10 cellular contexts compared by ENCODE assay signal in genomic region chr4:2401610-2401983, GRCh38. TPM values are rescaled to one million over a fixed set of nuclear protein-coding genes. Genes with fewer than 3 reads are reported as not detected.
A peak's percentile ranks its signal among the peaks of the same experiment; 100 is the strongest.
DNase-seq lines count a peak whose midpoint lies in the region; ATAC-seq, FAIRE-seq and TF ChIP-seq lines count a peak whose summit lies in the region.
"Had no signal": no experiment of that assay in that cellular context is flagged by ENCODE, and none has a peak within 500 bp of the region (broad histone marks: within the 10 kb centered on the region; RNA-seq: fewer than 3 reads in every experiment).

No MANE protein-coding gene starts in this region.

- H2BK20ac ChIP-seq in IMR-90 (ENCODE audit: low read depth, low read length), result no peak overlapping the region

- H2AFZ ChIP-seq in IMR-90 (replicated peaks; ENCODE audit: low read length, poor library complexity) (peak overlapping the region; percentile 87), neural cell (ENCODE audit: low read depth, low read length) (no peak overlapping the region)

- H3K23ac ChIP-seq in IMR-90 (ENCODE audit: low read depth, low read length), result no peak overlapping the region

- TF ChIP-seq EP300 in neural cell (conservative IDR thresholded peaks at IDR 0.05; ENCODE audit: poor library complexity, severe bottlenecking), result no peak

- no peaks in the 10 kb centered on the region for H3K9me3 ChIP-seq in IMR-90 (ENCODE audit: control insufficient read depth, insufficient read depth, low read length)
- H3K9me3 ChIP-seq in duodenal mucosa (ENCODE audit: control insufficient read depth in 1 of 2, low read length in 2 of 2), result no peaks in the 10 kb centered on the region
- no peaks in the 10 kb centered on the region for H3K9me3 ChIP-seq in neural cell (ENCODE audit: low read length)

- no CpG with 5 or more reads among the region's 15 CpGs for WGBS in IMR-90 (ENCODE audit: extremely low coverage in 2 of 2, insufficient read length in 1 of 2), 2 experiments

- no peak overlapping the region for H2BK15ac ChIP-seq in IMR-90 (ENCODE audit: low read depth, low read length)

- H4K5ac ChIP-seq in IMR-90 (ENCODE audit: low read depth, low read length), result no peak overlapping the region

- H3K4me2 ChIP-seq in IMR-90 (ENCODE audit: low read depth, low read length), result peak overlapping the region; percentile 11; the same call in 1 of the 2 replicates
- peak overlapping the region; percentile 39 for H3K4me2 ChIP-seq in neural cell (ENCODE audit: low read length)

- no peaks in the 10 kb centered on the region for H3F3A ChIP-seq in neural cell (ENCODE audit: insufficient read depth, low read length, poor library complexity, severe bottlenecking)

- H4K20me1 ChIP-seq in IMR-90 (ENCODE audit: insufficient read depth, low read length), result no peaks in the 10 kb centered on the region
- H4K20me1 ChIP-seq in neural cell (ENCODE audit: insufficient read depth), result no peaks in the 10 kb centered on the region

- H4K8ac ChIP-seq in IMR-90 (ENCODE audit: low read depth in 2 of 2, low read length in 2 of 2), result no peak overlapping the region

- no peaks in the 10 kb centered on the region for H3K9me1 ChIP-seq in IMR-90 (ENCODE audit: insufficient read depth, low read length)

- H3K56ac ChIP-seq in IMR-90 (ENCODE audit: extremely low read depth, insufficient read depth, low read length), result no peak overlapping the region

- H3K27me3 ChIP-seq in IMR-90 (ENCODE audit: control insufficient read depth, insufficient read depth, low read length), result peaks cover 15% of the 10 kb centered on the region
- H3K27me3 ChIP-seq in duodenal mucosa (ENCODE audit: control insufficient read depth in 1 of 2, insufficient read depth in 2 of 2, low read length in 2 of 2), result peaks cover 0 to 7% of the 10 kb centered on the region in 2 donors
- H3K27me3 ChIP-seq in neural cell (ENCODE audit: insufficient read depth, low read depth, low read length), result no peaks in the 10 kb centered on the region

- ATAC-seq in IMR-90 (ENCODE audit: low read depth) (no peak), HG03520 (IDR thresholded peaks at IDR 0.05; ENCODE audit: unreplicated experiment) (no peak), GM18498 (IDR thresholded peaks at IDR 0.05; ENCODE audit: unreplicated experiment) (no peak), GM21526 (IDR thresholded peaks at IDR 0.05; ENCODE audit: low FRiP score, unreplicated experiment) (no peak)

- BruUV-seq in IMR-90 (replicated peaks; lab: Mats Ljungman, UMichigan), result no TSS peak

- dilution Hi-C loops in IMR-90 (cut with HindIII; ENCODE audit: low sequenced_read_pairs, unreplicated experiment), result no loop called here

- H3K36me3 ChIP-seq in IMR-90 (ENCODE audit: control insufficient read depth, insufficient read depth, low read length) (no peaks in the 10 kb centered on the region), duodenal mucosa (ENCODE audit: control insufficient read depth in 1 of 2, insufficient read depth in 2 of 2, low read length in 2 of 2) (no peaks in the 10 kb centered on the region), neural cell (ENCODE audit: insufficient read depth, low read length) (no peaks in the 10 kb centered on the region)

- H3K4me3 ChIP-seq in AG10803 (ENCODE audit: low read length), result peak overlapping the region; percentile 45
- no peak overlapping the region for H3K4me3 ChIP-seq in IMR-90 (ENCODE audit: insufficient read depth, low read depth, low read length)
- peak overlapping the region; percentile 31 to 45 for H3K4me3 ChIP-seq in duodenal mucosa (ENCODE audit: low read depth in 1 of 2, low read length in 2 of 2)
- H3K4me3 ChIP-seq in neural cell (ENCODE audit: low read length), result peak overlapping the region; percentile 52

- CTCF ChIA-PET in IMR-90 (lab: Yijun Ruan, JAX), result interaction anchor here (1.4 kb wide), 1 partner anchor 12 kb away, joined by 3 read pairs; no protein-coding TSS in a partner anchor

- H2BK120ac ChIP-seq in IMR-90 (ENCODE audit: low read depth, low read length), result no peak overlapping the region

- H2AK5ac ChIP-seq in IMR-90 (ENCODE audit: low read depth, low read length), result no peak overlapping the region

- H4K91ac ChIP-seq in IMR-90 (ENCODE audit: insufficient read depth, low read depth, low read length), result no peak overlapping the region

- H2AK9ac ChIP-seq in IMR-90 (replicated peaks; ENCODE audit: low read depth, low read length, poor library complexity), result peak overlapping the region; percentile 55

- no peak overlapping the region for H2BK5ac ChIP-seq in IMR-90 (ENCODE audit: low read depth, low read length, poor library complexity, severe bottlenecking)

- DNase-seq in AG10803 (ENCODE audit: low read depth), result no peak
- no peak for DNase-seq in IMR-90
- no peak for DNase-seq in H54 (ENCODE audit: insufficient read length, low spot score)

- no peaks in the 10 kb centered on the region; the same call in 1 of the 2 replicates for H3K4me1 ChIP-seq in IMR-90 (ENCODE audit: control insufficient read depth, insufficient read depth, low read length)
- peaks cover 27 to 35% of the 10 kb centered on the region in 2 donors for H3K4me1 ChIP-seq in duodenal mucosa (ENCODE audit: control insufficient read depth in 1 of 2, insufficient read depth in 2 of 2, low read length in 2 of 2)

- TF ChIP-seq POLR2A in IMR-90 (IDR thresholded peaks at IDR 0.05; ENCODE audit: low read depth, low read length), result no peak
- no peak for TF ChIP-seq POLR2A in H54 (IDR thresholded peaks at IDR 0.05; ENCODE audit: low read depth, low read length)

- H3K27ac ChIP-seq in IMR-90 (ENCODE audit: insufficient read depth, low read length) (no peak overlapping the region), duodenal mucosa (ENCODE audit: low read depth, low read length) (no peak overlapping the region), neural cell (ENCODE audit: low read length) (no peak overlapping the region)

- no peak overlapping the region for H3K18ac ChIP-seq in IMR-90 (ENCODE audit: low read depth, low read length)

- in situ Hi-C loops in IMR-90 (cut with MboI; ENCODE audit: low sequenced_read_pairs), result no loop called here

- intact Hi-C loops in IMR-90 (cut with micrococcal nuclease), result no loop called here

- no peak for TF ChIP-seq CTCF in AG10803 (conservative IDR thresholded peaks at IDR 0.05; ENCODE audit: low read length)
- no peak for TF ChIP-seq CTCF in IMR-90 (conservative IDR thresholded peaks at IDR 0.05; ENCODE audit: low read depth, low read length)
- no peak for TF ChIP-seq CTCF in neural cell (IDR thresholded peaks at IDR 0.05; ENCODE audit: poor library complexity, severe bottlenecking)

- no peaks in the 10 kb centered on the region for H3K9me2 ChIP-seq in neural cell (ENCODE audit: insufficient read depth, low read length)

- no peak overlapping the region for H3K14ac ChIP-seq in IMR-90 (replicated peaks; ENCODE audit: low read depth, low read length)

- H3K9ac ChIP-seq in IMR-90 (ENCODE audit: low read depth, low read length) (no peak overlapping the region), duodenal mucosa (ENCODE audit: low read depth in 1 of 2, low read length in 2 of 2) (peak overlapping the region in 1 of 2 donors; percentile 22), neural cell (ENCODE audit: low read length) (peak overlapping the region; percentile 16)

- H3K4ac ChIP-seq in IMR-90 (ENCODE audit: low read depth, low read length), result no peak overlapping the region

- TF ChIP-seq RAD21 in IMR-90 (IDR thresholded peaks at IDR 0.05; ENCODE audit: low read length) (no peak), neural cell (conservative IDR thresholded peaks at IDR 0.05) (no peak)

- no peaks in the 10 kb centered on the region for H3K79me1 ChIP-seq in IMR-90 (ENCODE audit: low read depth in 1 of 2, low read length in 2 of 2)

- no peaks in the 10 kb centered on the region for H3K79me2 ChIP-seq in neural cell (replicated peaks; ENCODE audit: insufficient read depth, low read length)

- POLR2A ChIA-PET in IMR-90 (lab: Charles Lee; ENCODE audit: unreplicated experiment), result no interaction called here

- no peak for FAIRE-seq in H54 (lab: Jason Lieb, UNC)
- FAIRE-seq: bronchial epithelial cell, RCC 7860 had no signal

TF ChIP-seq in IMR-90, 13 proteins besides CTCF, POLR2A, EP300 and RAD21 (continues in another document):
- TF ChIP-seq RFX5 (IDR thresholded peaks at IDR 0.05; ENCODE audit: low read depth, low read length) (no peak), FOS (IDR thresholded peaks at IDR 0.05; ENCODE audit: low read depth, low read length) (no peak), ELK1 (IDR thresholded peaks at IDR 0.05; ENCODE audit: borderline replicate concordance, low read depth, low read length) (no peak)

TF ChIP-seq in neural cell, 6 proteins besides CTCF, POLR2A, EP300 and RAD21 (continues in another document):
- no peak for TF ChIP-seq SMC3 (conservative IDR thresholded peaks at IDR 0.05; ENCODE audit: poor library complexity)
- TF ChIP-seq EZH2 (IDR thresholded peaks at IDR 0.05; ENCODE audit: borderline replicate concordance, insufficient read depth, low read length, poor library complexity, severe bottlenecking), result no peak

RNA-seq across cellular contexts. Expression of gene ZFYVE28, which starts 16.8 kb away (rescaled TPM):
- total RNA-seq in IMR-90 (2012; rRNA removed), result 0.36 and 0.56 TPM in 2 replicates
- polyA plus RNA-seq in IMR-90 (2012; rRNA removed), result 1.2 and 1.4 TPM in 2 replicates
- 0.14 and 0.92 TPM in 2 replicates for polyA plus RNA-seq in IMR-90 (2012; cell fraction: cytosol; rRNA removed)
- polyA plus RNA-seq in IMR-90 (2012; cell fraction: nucleus; rRNA removed; ENCODE audit: low replicate concordance), result 2.8 and 3.8 TPM in 2 replicates
- 2.4 and 2.6 TPM in 2 replicates for polyA plus RNA-seq in neural cell
- 5.0 and 5.8 TPM in 2 replicates for polyA minus RNA-seq in neural cell

RNA-seq across cellular contexts. Expression of gene CFAP99, which starts 17.2 kb away (rescaled TPM):
- not detected in 2 replicates for total RNA-seq in IMR-90 (2012; rRNA removed)
- not detected in 2 replicates for polyA plus RNA-seq in IMR-90 (2012; rRNA removed)
- polyA plus RNA-seq in IMR-90 (2012; cell fraction: cytosol; rRNA removed), result not detected in 2 replicates
- polyA plus RNA-seq in IMR-90 (2012; cell fraction: nucleus; rRNA removed; ENCODE audit: low replicate concordance), result not detected in 2 replicates
- not detected in 2 replicates for polyA plus RNA-seq in neural cell
- not detected in 2 replicates for polyA minus RNA-seq in neural cell
- total RNA-seq: bronchial epithelial cell had no signal
